ENCODE assay signal across 8 cellular contexts in genomic region chr16:27236635-27237228, GRCh38. TPM values are rescaled to one million over a fixed set of nuclear protein-coding genes. Genes with fewer than 3 reads are reported as not detected.
DNase-seq lines count a peak whose midpoint lies in the region; ATAC-seq and TF ChIP-seq lines count a peak whose summit lies in the region.

No MANE protein-coding gene starts in this region.

- H3K4me1 Mint-ChIP-seq in activated T-cell treated with anti-CD3 and anti-CD28 coated beads, Interleukin-2, amount 50 U/mL, for 4 hours (ENCODE audit: low read depth): peaks cover 86% of the 10 kb centered on the region
- H3K4me1 Mint-ChIP-seq in mesothelial cell of epicardium: peaks cover 39% of the 10 kb centered on the region

- H3K27ac ChIP-seq in ascending aorta (peak overlapping the region; percentile 68 to 69), thymus (ENCODE audit: low read depth) (peak overlapping the region; percentile 92)

- H3K4me1 ChIP-seq in ascending aorta: peaks cover 3 to 20% of the 10 kb centered on the region in 2 donors
- H3K4me1 ChIP-seq in thymus (ENCODE audit: control insufficient read depth, insufficient read depth, low read length): peaks cover 63% of the 10 kb centered on the region

- no peak for DNase-seq in activated T-cell treated with anti-CD3 and anti-CD28 coated beads, Interleukin-2, amount 50 U/mL, for 4 hours
- DNase-seq in activated T-cell treated with anti-CD3 and anti-CD28 coated beads, Interleukin-2, amount 50 U/mL, for 1 hour: no peak
- peak in 1 of 2 donors; percentile 65 for DNase-seq in ascending aorta (ENCODE audit: low spot score in 2 of 2)
- DNase-seq in mesothelial cell of epicardium (ENCODE audit: low spot score in 2 of 2, unreplicated experiment in 2 of 2): no peak
- DNase-seq in NCI-H446 (lab: John Stamatoyannopoulos, UW): no peak
- no peak for DNase-seq in NCI-H2196 (lab: John Stamatoyannopoulos, UW; ENCODE audit: unreplicated experiment)

- peak overlapping the region; percentile 77 for H3K27ac Mint-ChIP-seq in mesothelial cell of epicardium

- ATAC-seq in activated T-cell treated with anti-CD3 and anti-CD28 coated beads, Interleukin-2, amount 50 U/mL, for 4 hours: peak in 1 of 2 donors; percentile 29
- no peak for ATAC-seq in GM19397 (IDR thresholded peaks at IDR 0.05; ENCODE audit: unreplicated experiment)

- intact Hi-C loops in ascending aorta (cut with DNase I): loop anchor here (5.0 kb wide), 2 partner anchors 36 to 76 kb away; partner anchors contain the start of gene IL4R

- peak overlapping the region; percentile 80 for H3K4me3 Mint-ChIP-seq in activated T-cell treated with anti-CD3 and anti-CD28 coated beads, Interleukin-2, amount 50 U/mL, for 4 hours
- no peak overlapping the region for H3K4me3 Mint-ChIP-seq in mesothelial cell of epicardium

- 61% methylated on average over 8 of the region's 8 CpGs for WGBS in thymus

- no peaks in the 10 kb centered on the region for H3K9me3 Mint-ChIP-seq in activated T-cell treated with anti-CD3 and anti-CD28 coated beads, Interleukin-2, amount 50 U/mL, for 4 hours
- no peaks in the 10 kb centered on the region for H3K9me3 Mint-ChIP-seq in mesothelial cell of epicardium

- no peak for TF ChIP-seq CTCF in ascending aorta (IDR thresholded peaks at IDR 0.05)
- TF ChIP-seq CTCF in mesothelial cell of epicardium (IDR thresholded peaks at IDR 0.05; ENCODE audit: unreplicated experiment): no peak

- H3K27me3 Mint-ChIP-seq in activated T-cell treated with anti-CD3 and anti-CD28 coated beads, Interleukin-2, amount 50 U/mL, for 4 hours (ENCODE audit: low read depth): no peaks in the 10 kb centered on the region
- H3K27me3 Mint-ChIP-seq in mesothelial cell of epicardium (ENCODE audit: low read depth): no peaks in the 10 kb centered on the region

- H3K9me3 ChIP-seq in ascending aorta (no peaks in the 10 kb centered on the region), thymus (ENCODE audit: control insufficient read depth) (peaks cover 1% of the 10 kb centered on the region)

- no peaks in the 10 kb centered on the region for H3K27me3 ChIP-seq in ascending aorta
- no peaks in the 10 kb centered on the region for H3K27me3 ChIP-seq in thymus (ENCODE audit: control insufficient read depth, insufficient read depth)

- peaks cover 0 to 22% of the 10 kb centered on the region in 2 donors for H3K36me3 ChIP-seq in ascending aorta
- H3K36me3 ChIP-seq in thymus (ENCODE audit: control insufficient read depth, insufficient read depth): peaks cover 9% of the 10 kb centered on the region

- no peak overlapping the region for H3K4me3 ChIP-seq in ascending aorta
- H3K4me3 ChIP-seq in thymus (ENCODE audit: low read length): no peak overlapping the region

- peaks cover 9% of the 10 kb centered on the region for H3K36me3 Mint-ChIP-seq in activated T-cell treated with anti-CD3 and anti-CD28 coated beads, Interleukin-2, amount 50 U/mL, for 4 hours (ENCODE audit: insufficient read depth)
- no peaks in the 10 kb centered on the region for H3K36me3 Mint-ChIP-seq in mesothelial cell of epicardium

RNA-seq across cellular contexts. Expression of gene NSMCE1, which starts 31.8 kb away (rescaled TPM):
- 100 to 1,000 TPM; 109 to 111 (median 111) TPM for total RNA-seq in activated T-cell treated with anti-CD3 and anti-CD28 coated beads, Interleukin-2, amount 50 U/mL, for 4 hours
- total RNA-seq in ascending aorta: 6.8 TPM
- total RNA-seq in mesothelial cell of epicardium: 25.4 to 26.6 TPM (median 25.8 TPM) in 3 replicates
- 69.5 TPM for polyA plus RNA-seq in thymus

RNA-seq across cellular contexts. Expression of gene KDM8, which starts 33.4 kb away (rescaled TPM):
- 10 to 100 TPM in 1 of 3 donors, 1 to 10 TPM in 2; 8.8 to 10.7 (median 8.9) TPM for total RNA-seq in activated T-cell treated with anti-CD3 and anti-CD28 coated beads, Interleukin-2, amount 50 U/mL, for 4 hours
- total RNA-seq in ascending aorta: 55.5 TPM
- 8.5 to 11.8 TPM (median 9.2 TPM) in 3 replicates for total RNA-seq in mesothelial cell of epicardium
- polyA plus RNA-seq in thymus: 7.1 TPM
